Comparison of ENCODE assay signal across 24 cellular contexts in genomic region chr6:43402819-43403218, GRCh38. TPM values are rescaled to one million over a fixed set of nuclear protein-coding genes. Genes with fewer than 3 reads are reported as not detected.
DNase-seq lines count a peak whose midpoint lies in the region; ATAC-seq and TF ChIP-seq lines count a peak whose summit lies in the region.
"Had no signal": no experiment of that assay in that cellular context is flagged by ENCODE, and none has a peak within 500 bp of the region (broad histone marks: within the 10 kb centered on the region; RNA-seq: fewer than 3 reads in every experiment).

No MANE protein-coding gene starts in this region.

- peak; percentile 41 for ATAC-seq in left colon
- no peak for ATAC-seq in GM19023 (IDR thresholded peaks at IDR 0.05; ENCODE audit: unreplicated experiment)
- ATAC-seq: naive thymus-derived CD8-positive, alpha-beta T cell; stimulated activated naive CD8-positive, alpha-beta T cell treated with anti-CD3 and anti-CD28 coated beads, Interleukin-15, Interleukin-2, amounts not matched to agents 100 U/mL and 50 U/mL, for 24 hours had no signal

- 71% methylated on average over 1 of the region's 1 CpG for WGBS in mammary epithelial cell (ENCODE audit: low coverage, missing lambda C conversion rate)

- H3K27ac ChIP-seq in mammary epithelial cell (ENCODE audit: insufficient read depth, low read depth, low read length) (no peak overlapping the region), dorsolateral prefrontal cortex (no peak overlapping the region)
- H3K27ac ChIP-seq: hepatocyte, HL-60, tibial nerve had no signal

- peaks cover 7% of the 10 kb centered on the region for H3K4me1 ChIP-seq in mammary epithelial cell (ENCODE audit: insufficient read depth, low read length)
- H3K4me1 ChIP-seq: tibial nerve had no signal

- H3K27me3 ChIP-seq in mammary epithelial cell (ENCODE audit: insufficient read depth, low read length) (no peaks in the 10 kb centered on the region), dorsolateral prefrontal cortex (no peaks in the 10 kb centered on the region)
- H3K27me3 ChIP-seq: hepatocyte, tibial nerve had no signal

- H3K4me3 Mint-ChIP-seq in CD14-positive monocyte: no peak overlapping the region
- no peak overlapping the region for H3K4me3 Mint-ChIP-seq in activated T-cell treated with anti-CD3 and anti-CD28 coated beads, Interleukin-2, amount 50 U/mL, for 24 hours
- H3K4me3 Mint-ChIP-seq: central memory CD8-positive, alpha-beta T cell; IgD-negative memory B cell; naive thymus-derived CD8-positive, alpha-beta T cell had no signal

- H3K27me3 Mint-ChIP-seq in CD14-positive monocyte (ENCODE audit: low read depth in 3 of 3): peaks cover 18 to 26% (median 18%) of the 10 kb centered on the region in 3 donors
- H3K27me3 Mint-ChIP-seq in activated T-cell treated with anti-CD3 and anti-CD28 coated beads, Interleukin-2, amount 50 U/mL, for 24 hours: peaks cover 4% of the 10 kb centered on the region

- H3K79me2 ChIP-seq in mammary epithelial cell (ENCODE audit: insufficient read depth, low read length): no peaks in the 10 kb centered on the region
- H3K79me2 ChIP-seq: hepatocyte had no signal

- intact Hi-C loops in CD14-positive monocyte (cut with micrococcal nuclease): loop anchor here in 1 of 2 donors (5.0 kb wide), 1 partner anchor 131 kb away; no protein-coding TSS in a partner anchor
- intact Hi-C loops in mammary epithelial cell (cut with micrococcal nuclease): no loop called here
- intact Hi-C loops in left colon (cut with DNase I, micrococcal nuclease): no loop called here
- intact Hi-C loops in dorsolateral prefrontal cortex (cut with DNase I): no loop called here

- no peaks in the 10 kb centered on the region for H4K20me1 ChIP-seq in mammary epithelial cell (ENCODE audit: insufficient read depth, low read length)

- peak; percentile 11 for TF ChIP-seq CTCF in CD14-positive monocyte (IDR thresholded peaks at IDR 0.05)
- TF ChIP-seq CTCF in mammary epithelial cell (conservative IDR thresholded peaks at IDR 0.05 in 1 of 2, IDR thresholded peaks at IDR 0.05 in 1 of 2; ENCODE audit: extremely low read depth in 1 of 2, insufficient read depth in 1 of 2, low read depth in 1 of 2, low read length in 2 of 2): peak; percentile 24 to 27
- no peak for TF ChIP-seq CTCF in dorsolateral prefrontal cortex (IDR thresholded peaks at IDR 0.05 in 54 of 56, conservative IDR thresholded peaks at IDR 0.05 in 2 of 56; ENCODE audit: low read depth in 1 of 56, partially characterized antibody in 56 of 56)

- H3K4me3 ChIP-seq in mammary epithelial cell (replicated peaks in 1 of 3; ENCODE audit: insufficient read depth in 1 of 3, low read depth in 2 of 3, low read length in 3 of 3) (no peak overlapping the region), dorsolateral prefrontal cortex (no peak overlapping the region)
- H3K4me3 ChIP-seq: hepatocyte, tibial nerve had no signal

- CTCF ChIA-PET in mammary epithelial cell (lab: Charles Lee; ENCODE audit: low non-redundant PET): interaction anchor here (0.8 kb wide), 1 partner anchor 103 kb away, joined by 3 read pairs; no protein-coding TSS in a partner anchor

- no peaks in the 10 kb centered on the region for H3K36me3 ChIP-seq in mammary epithelial cell (ENCODE audit: insufficient read depth, low read length)
- H3K36me3 ChIP-seq: tibial nerve had no signal

- no peak for DNase-seq in CD14-positive monocyte (ENCODE audit: low spot score)
- DNase-seq in HT-29 (ENCODE audit: low spot score): peak; percentile 38
- DNase-seq in mammary epithelial cell: no peak
- DNase-seq in left colon: no peak
- DNase-seq in dorsolateral prefrontal cortex: no peak
- DNase-seq in activated T-cell treated with anti-CD3 and anti-CD28 coated beads, Interleukin-2, amount 50 U/mL, for 24 hours: no peak
- DNase-seq: activated CD4-positive, alpha-beta T cell treated with anti-CD3 and anti-CD28 coated beads, Interleukin-2, amount 50 U/mL, for 1 hour; activated CD8-positive, alpha-beta memory T cell treated with anti-CD3 and anti-CD28 coated beads, Interleukin-2, amount 50 U/mL, for 4 hours; activated gamma-delta T cell treated with Interleukin-2 at 50 U/mL for 16 hours; Calu3; effector CD8-positive, alpha-beta T cell; GDM1; naive thymus-derived CD8-positive, alpha-beta T cell; NCI-H1930; Right ventricle myocardium superior; stimulated activated CD4-positive, alpha-beta T cell treated with anti-CD3 and anti-CD28 coated beads, Interleukin-1b, Interleukin-23, amount 100 ng/mL, for 48 hours; stimulated activated naive CD8-positive, alpha-beta T cell treated with anti-CD3 and anti-CD28 coated beads, Interleukin-15, Interleukin-2, amounts not matched to agents 100 U/mL and 50 U/mL, for 24 hours had no signal

- in situ Hi-C loops in mammary epithelial cell (cut with MboI; ENCODE audit: low sequenced_read_pairs in 2 of 2): no loop called here

- no TSS peak for BruUV-seq in mammary epithelial cell (replicated peaks; lab: Mats Ljungman, UMichigan)

- dilution Hi-C loops in mammary epithelial cell (cut with HindIII; ENCODE audit: low sequenced_read_pairs): loop anchor here (5.0 kb wide), 1 partner anchor 39 kb away; no protein-coding TSS in a partner anchor

- H3K9ac ChIP-seq in mammary epithelial cell (ENCODE audit: insufficient read depth, low read length): no peak overlapping the region

- no peaks in the 10 kb centered on the region for H3K9me3 ChIP-seq in mammary epithelial cell (replicated peaks; ENCODE audit: insufficient read depth, low read length)

- H2AFZ ChIP-seq in mammary epithelial cell (ENCODE audit: low read depth, low read length): no peak overlapping the region
- H2AFZ ChIP-seq: hepatocyte had no signal

- no peaks in the 10 kb centered on the region for H3K36me3 Mint-ChIP-seq in CD14-positive monocyte
- no peaks in the 10 kb centered on the region for H3K36me3 Mint-ChIP-seq in activated T-cell treated with anti-CD3 and anti-CD28 coated beads, Interleukin-2, amount 50 U/mL, for 24 hours (ENCODE audit: low read depth)

- no peak overlapping the region for H3K27ac Mint-ChIP-seq in CD14-positive monocyte
- H3K27ac Mint-ChIP-seq in activated T-cell treated with anti-CD3 and anti-CD28 coated beads, Interleukin-2, amount 50 U/mL, for 24 hours: no peak overlapping the region
- H3K27ac Mint-ChIP-seq: IgD-negative memory B cell; naive thymus-derived CD8-positive, alpha-beta T cell had no signal

- no peak overlapping the region for H3K4me2 ChIP-seq in mammary epithelial cell (ENCODE audit: insufficient read depth, low read depth, low read length)
- H3K4me2 ChIP-seq: hepatocyte had no signal

- H3K4me1 Mint-ChIP-seq in CD14-positive monocyte: no peaks in the 10 kb centered on the region
- H3K4me1 Mint-ChIP-seq in activated T-cell treated with anti-CD3 and anti-CD28 coated beads, Interleukin-2, amount 50 U/mL, for 24 hours (ENCODE audit: low read depth): peaks cover 1% of the 10 kb centered on the region
- H3K4me1 Mint-ChIP-seq: central memory CD8-positive, alpha-beta T cell had no signal

- H3K9me3 Mint-ChIP-seq in CD14-positive monocyte: peaks cover 0 to 5% (median 3%) of the 10 kb centered on the region in 7 donors
- H3K9me3 Mint-ChIP-seq in activated T-cell treated with anti-CD3 and anti-CD28 coated beads, Interleukin-2, amount 50 U/mL, for 24 hours: no peaks in the 10 kb centered on the region
- H3K9me3 Mint-ChIP-seq: central memory CD8-positive, alpha-beta T cell; naive thymus-derived CD8-positive, alpha-beta T cell had no signal

RNA-seq across cellular contexts. Expression of gene ABCC10, which starts 24.5 kb away (rescaled TPM):
- polyA plus RNA-seq in CD14-positive monocyte: 10 to 100 TPM in 1 of 2 donors, 1 to 10 TPM in 1; 7.6 to 10.2 TPM
- 18.6 and 18.8 TPM in 2 replicates for total RNA-seq in HT-29 (2014; rRNA removed; shearing (Covaris generic))
- 10 to 100 TPM; 32.0 to 39.9 TPM for total RNA-seq in mammary epithelial cell
- 17.4 TPM for polyA plus RNA-seq in mammary epithelial cell
- polyA minus RNA-seq in mammary epithelial cell: 20.9 TPM
- 10 to 100 TPM; 32.1 to 34.6 TPM for total RNA-seq in left colon
- total RNA-seq in dorsolateral prefrontal cortex: 10 to 100 TPM; 16.3 to 62.8 (median 35.7) TPM

RNA-seq across cellular contexts. Expression of gene ZNF318, which starts 33.4 kb away (rescaled TPM):
- 1 to 10 TPM; 3.2 to 3.6 TPM for polyA plus RNA-seq in CD14-positive monocyte
- total RNA-seq in HT-29 (2014; rRNA removed; shearing (Covaris generic)): 4.6 and 4.7 TPM in 2 replicates
- 10 to 100 TPM; 14.8 to 15.9 TPM for total RNA-seq in mammary epithelial cell
- polyA plus RNA-seq in mammary epithelial cell: 17.4 TPM
- polyA minus RNA-seq in mammary epithelial cell: 49.8 TPM
- total RNA-seq in left colon: 10 to 100 TPM; 12.3 to 13.2 TPM
- total RNA-seq in dorsolateral prefrontal cortex: 10 to 100 TPM; 27.9 to 56.2 (median 41.8) TPM

RNA-seq across cellular contexts. Expression of gene DLK2, which starts 52.5 kb away (rescaled TPM):
- not detected for polyA plus RNA-seq in CD14-positive monocyte
- total RNA-seq in HT-29 (2014; rRNA removed; shearing (Covaris generic)): 0.10 and 0.34 TPM in 2 replicates
- 10 to 100 TPM; 45.2 to 49.9 TPM for total RNA-seq in mammary epithelial cell
- polyA plus RNA-seq in mammary epithelial cell: 53.9 TPM
- 51.4 TPM for polyA minus RNA-seq in mammary epithelial cell
- total RNA-seq in left colon: under 1 TPM; 0.27 to 0.28 TPM
- 10 to 100 TPM in 8 of 120 experiments, 1 to 10 TPM in 112; 1.9 to 12.6 (median 6.0) TPM for total RNA-seq in dorsolateral prefrontal cortex
- total RNA-seq: NCI-H460 had no signal
- polyA plus RNA-seq: IgD-negative memory B cell had no signal

Comparison
In these comparisons a context has a peak if more than half of its experiments do, and no peak if none do; other contexts are left out.
1. CTCF ChIP-seq: peak in CD14-positive monocyte (single experiment) and mammary epithelial cell (2 of 2); none in dorsolateral prefrontal cortex (0 of 56).